In genomic region chr1:215421772-215422171, GRCh38 we compare ENCODE assay signal across 12 cellular contexts.
"Had no signal": no experiment of that assay in that cellular context is flagged by ENCODE, and none has a peak within 500 bp of the region (broad histone marks: within the 10 kb centered on the region; RNA-seq: fewer than 3 reads in every experiment).

No MANE protein-coding gene starts in this region.

- H3K36me3 ChIP-seq: neural progenitor cell, pancreas had no signal

- H3K4me2 ChIP-seq: neural progenitor cell had no signal

- H3K9me3 ChIP-seq: pancreas had no signal

- H3K27me3 Mint-ChIP-seq: activated CD4-positive, alpha-beta memory T cell treated with anti-CD3 and anti-CD28 coated beads for 36 hours had no signal

- H3K27me3 ChIP-seq: neural progenitor cell, pancreas had no signal

- H3K36me3 Mint-ChIP-seq: activated CD4-positive, alpha-beta memory T cell treated with anti-CD3 and anti-CD28 coated beads for 36 hours; mesothelial cell of epicardium; neural progenitor cell had no signal

- H3K4me3 Mint-ChIP-seq: activated CD4-positive, alpha-beta memory T cell treated with anti-CD3 and anti-CD28 coated beads for 36 hours; mesothelial cell of epicardium; neural progenitor cell had no signal

- H3K9ac ChIP-seq: neural progenitor cell had no signal

- H3K9me3 Mint-ChIP-seq: activated CD4-positive, alpha-beta memory T cell treated with anti-CD3 and anti-CD28 coated beads for 36 hours; mesothelial cell of epicardium; neural progenitor cell had no signal

- H3K4me3 ChIP-seq: neural progenitor cell, pancreas, skin epidermis had no signal

- H3K27ac ChIP-seq: neural progenitor cell, pancreas, skin epidermis had no signal

- H3K27ac Mint-ChIP-seq: activated CD4-positive, alpha-beta memory T cell treated with anti-CD3 and anti-CD28 coated beads for 36 hours; neural progenitor cell had no signal

- DNase-seq: activated CD4-positive, alpha-beta memory T cell treated with anti-CD3 and anti-CD28 coated beads for 36 hours; activated CD4-positive, alpha-beta T cell treated with anti-CD3 and anti-CD28 coated beads for 1 hour; activated CD8-positive, alpha-beta memory T cell treated with anti-CD3 and anti-CD28 coated beads, Interleukin-2, amount 50 U/mL, for 4 hours; activated naive CD4-positive, alpha-beta T cell; aorta; hippocampal formation; kidney glomerular epithelial cell; pancreas; trophoblast cell had no signal

- H3K4me1 ChIP-seq: neural progenitor cell, pancreas had no signal

- ATAC-seq: pancreas had no signal

- H2AFZ ChIP-seq: neural progenitor cell had no signal
